ENCODE assay signal across 26 cellular contexts in genomic region chr2:168107322-168107721, GRCh38.
"Had no signal": no experiment of that assay in that cellular context is flagged by ENCODE, and none has a peak within 500 bp of the region (broad histone marks: within the 10 kb centered on the region; RNA-seq: fewer than 3 reads in every experiment).

No MANE protein-coding gene starts in this region.

- H3K4me1 Mint-ChIP-seq: nephron progenitor cell had no signal

- H3K27ac ChIP-seq: neutrophil, pancreas, prostate gland, right lobe of liver, sigmoid colon, stomach, thoracic aorta, thyroid gland, tibial nerve, upper lobe of left lung, vagina had no signal

- H3K4me3 ChIP-seq: pancreas, prostate gland, right lobe of liver, sigmoid colon, stomach, thoracic aorta, thyroid gland, tibial nerve, upper lobe of left lung, vagina had no signal

- H3K27me3 Mint-ChIP-seq: natural killer cell treated with Interleukin-12 subunit alpha and Interleukin-12 subunit beta and Interleukin-15 and Interleukin-18, amount 100 ng/mL, for 72 hours; stimulated activated naive B cell treated with anti-CD40 and anti-IgM and Interleukin-4, amounts not matched to agents 10 μg/mL and 1 μg/mL and 100 μg/mL, for 72 hours; stimulated activated naive CD8-positive, alpha-beta T cell treated with anti-CD3 and anti-CD28 coated beads, Interleukin-15, Interleukin-2, amounts not matched to agents 100 ng/mL and 50 ng/mL, for 24 hours had no signal

- H3K4me3 Mint-ChIP-seq: natural killer cell treated with Interleukin-12 subunit alpha and Interleukin-12 subunit beta and Interleukin-15 and Interleukin-18, amount 100 ng/mL, for 72 hours; nephron progenitor cell; neural crest cell; stimulated activated effector memory CD8-positive, alpha-beta T cell treated with anti-CD3 and anti-CD28 coated beads, Interleukin-12 subunit alpha, Interleukin-12 subunit beta, amount 100 ng/mL, for 72 hours; stimulated activated naive B cell treated with anti-CD40 and anti-IgM and Interleukin-4, amounts not matched to agents 10 μg/mL and 1 μg/mL and 100 μg/mL, for 72 hours; stimulated activated naive CD8-positive, alpha-beta T cell treated with anti-CD3 and anti-CD28 coated beads, Interleukin-15, Interleukin-2, amounts not matched to agents 100 ng/mL and 50 ng/mL, for 24 hours had no signal

- H3K9me3 ChIP-seq: neutrophil, pancreas, prostate gland, right lobe of liver, sigmoid colon, stomach, thoracic aorta, thyroid gland, tibial nerve, upper lobe of left lung, vagina had no signal

- H3K36me3 ChIP-seq: neutrophil, pancreas, prostate gland, right lobe of liver, thoracic aorta, thyroid gland, tibial nerve, upper lobe of left lung, vagina had no signal

- DNase-seq: nephron progenitor cell; nucleus accumbens; pancreas; right cardiac atrium; right lobe of liver; sigmoid colon; small intestine; stimulated activated CD4-positive, alpha-beta T cell treated with anti-CD3 and anti-CD28 coated beads, Interleukin-15, amount 100 ng/mL, for 24 hours; stimulated activated CD4-positive, alpha-beta T cell treated with anti-CD3 and anti-CD28 coated beads, Interleukin-2, amount 100 ng/mL, for 24 hours; stimulated activated CD4-positive, alpha-beta T cell treated with anti-CD3 and anti-CD28 coated beads, Interleukin-2, amount 100 ng/mL, for 48 hours; stimulated activated CD4-positive, alpha-beta T cell treated with anti-CD3 and anti-CD28 coated beads, Interleukin-4, amount 100 ng/mL, for 24 hours; stimulated activated naive B cell treated with anti-CD40 and anti-IgM and Interleukin-4, amounts not matched to agents 10 μg/mL and 1 μg/mL and 100 μg/mL, for 72 hours; stimulated activated naive CD4-positive, alpha-beta T cell treated with Interleukin-2 at 50 U/mL for 16 hours; stomach; thyroid gland; trophoblast cell; upper lobe of left lung had no signal

- H3K27ac Mint-ChIP-seq: natural killer cell treated with Interleukin-12 subunit alpha and Interleukin-12 subunit beta and Interleukin-15 and Interleukin-18, amount 100 ng/mL, for 72 hours; nephron progenitor cell; stimulated activated effector memory CD8-positive, alpha-beta T cell treated with anti-CD3 and anti-CD28 coated beads, Interleukin-12 subunit alpha, Interleukin-12 subunit beta, amount 100 ng/mL, for 72 hours; stimulated activated naive CD8-positive, alpha-beta T cell treated with anti-CD3 and anti-CD28 coated beads, Interleukin-15, Interleukin-2, amounts not matched to agents 100 ng/mL and 50 ng/mL, for 24 hours had no signal

- H3K27me3 ChIP-seq: neutrophil, pancreas, right lobe of liver, sigmoid colon, stomach, thyroid gland, tibial nerve, upper lobe of left lung, vagina had no signal

- H3K4me1 ChIP-seq: prostate gland, right lobe of liver, sigmoid colon, thyroid gland, tibial nerve, upper lobe of left lung, vagina had no signal

- H3K9me3 Mint-ChIP-seq: natural killer cell treated with Interleukin-12 subunit alpha and Interleukin-12 subunit beta and Interleukin-15 and Interleukin-18, amount 100 ng/mL, for 72 hours; stimulated activated effector memory CD8-positive, alpha-beta T cell treated with anti-CD3 and anti-CD28 coated beads, Interleukin-12 subunit alpha, Interleukin-12 subunit beta, amount 100 ng/mL, for 72 hours had no signal

- ATAC-seq: natural killer cell treated with Interleukin-12 subunit alpha and Interleukin-12 subunit beta and Interleukin-15 and Interleukin-18, amount 100 ng/mL, for 72 hours; pancreas; right cardiac atrium; right lobe of liver; stimulated activated effector memory CD8-positive, alpha-beta T cell treated with anti-CD3 and anti-CD28 coated beads, Interleukin-12 subunit alpha, Interleukin-12 subunit beta, amount 100 ng/mL, for 72 hours; stimulated activated naive B cell treated with anti-CD40 and anti-IgM and Interleukin-4, amounts not matched to agents 10 μg/mL and 1 μg/mL and 100 μg/mL, for 72 hours had no signal
